In the genomic region with DNA sequence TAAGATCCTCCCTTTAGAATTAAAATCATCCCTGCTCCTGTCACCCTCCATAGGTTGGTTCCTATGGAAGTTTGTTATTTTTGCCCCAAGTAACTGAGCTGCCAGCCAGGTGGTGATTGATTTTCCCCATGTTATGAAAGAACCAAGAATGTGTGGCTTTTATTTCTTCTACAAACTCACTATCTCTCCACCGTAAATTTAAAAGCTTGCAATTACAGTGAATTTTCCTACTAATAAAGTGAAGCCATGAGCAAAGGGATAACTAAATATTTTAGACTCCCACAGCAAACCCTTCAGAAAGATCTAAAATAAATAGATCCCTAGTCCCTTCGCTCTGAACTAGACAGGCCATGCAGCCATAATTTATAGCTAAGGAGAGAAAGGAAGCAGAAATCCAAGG, we compare ENCODE assay signal across 34 cellular contexts. TPM values are rescaled to one million over a fixed set of nuclear protein-coding genes. Genes with fewer than 3 reads are reported as not detected.
"Had no signal": no experiment of that assay in that cellular context is flagged by ENCODE, and none has a peak within 500 bp of the region (broad histone marks: within the 10 kb centered on the region; RNA-seq: fewer than 3 reads in every experiment).

No MANE protein-coding gene starts in this region.

- FAIRE-seq: colon, endometrium, endothelial cell of umbilical vein had no signal

- H3K4me3 Mint-ChIP-seq: activated CD4-positive, alpha-beta memory T cell treated with anti-CD3 and anti-CD28 coated beads for 36 hours; activated CD4-positive, alpha-beta T cell treated with anti-CD3 and anti-CD28 coated beads for 36 hours; activated CD4-positive, alpha-beta T cell treated with anti-CD3 and anti-CD28 coated beads, Interleukin-2, amount 10 ng/mL, durations not matched to agents 24 days and 14 days; activated CD8-positive, alpha-beta T cell treated with anti-CD3 and anti-CD28 coated beads, Interleukin-2, amount 10 ng/mL, durations not matched to agents 7 days and 5 days; activated naive CD8-positive, alpha-beta T cell; activated T-cell treated with anti-CD3 and anti-CD28 coated beads, Interleukin-2, amount 50 U/mL, for 24 hours; activated T-cell treated with anti-CD3 and anti-CD28 coated beads, Interleukin-2, amount 50 U/mL, for 72 hours; effector memory CD8-positive, alpha-beta T cell had no signal

- H3K36me3 Mint-ChIP-seq: activated CD4-positive, alpha-beta memory T cell treated with anti-CD3 and anti-CD28 coated beads for 36 hours; activated naive CD8-positive, alpha-beta T cell had no signal

- H3K4me3 ChIP-seq: gastrocnemius medialis had no signal

- H3K36me3 ChIP-seq: gastrocnemius medialis had no signal

- H3K27ac ChIP-seq: epithelial cell of prostate, gastrocnemius medialis had no signal

- H3K9me3 ChIP-seq: gastrocnemius medialis had no signal

- DNase-seq: activated CD4-positive, alpha-beta memory T cell treated with anti-CD3 and anti-CD28 coated beads for 36 hours; activated CD4-positive, alpha-beta T cell treated with anti-CD3 and anti-CD28 coated beads for 36 hours; activated CD4-positive, alpha-beta T cell treated with anti-CD3 and anti-CD28 coated beads, Interleukin-2, amount 10 ng/mL, durations not matched to agents 24 days and 14 days; activated CD4-positive, CD25-positive, alpha-beta regulatory T cell; activated CD4-positive, CD25-positive, alpha-beta regulatory T cell treated with anti-CD3 and anti-CD28 coated beads, Interleukin-2, amount 50 U/mL, for 72 hours; activated CD8-positive, alpha-beta memory T cell treated with anti-CD3 and anti-CD28 coated beads, Interleukin-2, amount 50 U/mL, for 48 hours; activated CD8-positive, alpha-beta T cell treated with anti-CD3 and anti-CD28 coated beads, Interleukin-2, amount 10 ng/mL, durations not matched to agents 7 days and 5 days; activated gamma-delta T cell; activated naive CD4-positive, alpha-beta T cell; activated naive CD4-positive, alpha-beta T cell treated with anti-CD3 and anti-CD28 coated beads, Interleukin-2, amount 50 U/mL, for 16 hours; activated T-cell treated with anti-CD3 and anti-CD28 coated beads for 4 hours; activated T-cell treated with anti-CD3 and anti-CD28 coated beads, Interleukin-2, amount 50 U/mL, for 24 hours; activated T-cell treated with anti-CD3 and anti-CD28 coated beads, Interleukin-2, amount 50 U/mL, for 72 hours; amniotic stem cell; anterior cingulate cortex; caudate nucleus; cortex of kidney; dermis blood vessel endothelial cell; effector CD4-positive, alpha-beta T cell; effector memory CD8-positive, alpha-beta T cell; foreskin fibroblast; gastrocnemius medialis; glutamatergic neuron; T-helper 2 cell had no signal

- H3K27ac Mint-ChIP-seq: activated CD4-positive, alpha-beta memory T cell treated with anti-CD3 and anti-CD28 coated beads for 36 hours; activated CD4-positive, alpha-beta T cell treated with anti-CD3 and anti-CD28 coated beads for 36 hours; activated CD4-positive, alpha-beta T cell treated with anti-CD3 and anti-CD28 coated beads, Interleukin-2, amount 10 ng/mL, durations not matched to agents 24 days and 14 days; activated CD8-positive, alpha-beta T cell treated with anti-CD3 and anti-CD28 coated beads, Interleukin-2, amount 10 ng/mL, durations not matched to agents 7 days and 5 days; activated naive CD8-positive, alpha-beta T cell; activated T-cell treated with anti-CD3 and anti-CD28 coated beads, Interleukin-2, amount 50 U/mL, for 24 hours; activated T-cell treated with anti-CD3 and anti-CD28 coated beads, Interleukin-2, amount 50 U/mL, for 72 hours; effector memory CD8-positive, alpha-beta T cell had no signal

- ATAC-seq: activated CD4-positive, alpha-beta T cell treated with anti-CD3 and anti-CD28 coated beads for 36 hours; activated CD8-positive, alpha-beta T cell treated with anti-CD3 and anti-CD28 coated beads, Interleukin-2, amount 10 ng/mL, durations not matched to agents 7 days and 5 days; activated T-cell treated with anti-CD3 and anti-CD28 coated beads, Interleukin-2, amount 50 U/mL, for 72 hours; effector memory CD8-positive, alpha-beta T cell; gastrocnemius medialis had no signal

- H3K27me3 Mint-ChIP-seq: activated CD4-positive, alpha-beta memory T cell treated with anti-CD3 and anti-CD28 coated beads for 36 hours; activated CD4-positive, alpha-beta T cell treated with anti-CD3 and anti-CD28 coated beads for 36 hours; activated naive CD8-positive, alpha-beta T cell; activated T-cell treated with anti-CD3 and anti-CD28 coated beads, Interleukin-2, amount 50 U/mL, for 24 hours had no signal

- H3K9me3 Mint-ChIP-seq: activated CD4-positive, alpha-beta memory T cell treated with anti-CD3 and anti-CD28 coated beads for 36 hours; activated CD4-positive, alpha-beta T cell treated with anti-CD3 and anti-CD28 coated beads, Interleukin-2, amount 10 ng/mL, durations not matched to agents 24 days and 14 days; activated T-cell treated with anti-CD3 and anti-CD28 coated beads, Interleukin-2, amount 50 U/mL, for 24 hours; activated T-cell treated with anti-CD3 and anti-CD28 coated beads, Interleukin-2, amount 50 U/mL, for 72 hours; effector memory CD8-positive, alpha-beta T cell had no signal

- H3K27me3 ChIP-seq: gastrocnemius medialis had no signal

RNA-seq across cellular contexts. Expression of a gene that starts 6.2 kb away (rescaled TPM):
- total RNA-seq: activated CD4-positive, alpha-beta memory T cell treated with anti-CD3 and anti-CD28 coated beads for 36 hours; activated CD4-positive, alpha-beta T cell treated with anti-CD3 and anti-CD28 coated beads for 36 hours; activated CD4-positive, alpha-beta T cell treated with anti-CD3 and anti-CD28 coated beads, Interleukin-2, amount 10 ng/mL, durations not matched to agents 24 days and 14 days; activated CD8-positive, alpha-beta memory T cell treated with anti-CD3 and anti-CD28 coated beads for 36 hours; activated CD8-positive, alpha-beta T cell treated with anti-CD3 and anti-CD28 coated beads, Interleukin-2, amount 10 ng/mL, durations not matched to agents 7 days and 5 days; activated T-cell treated with anti-CD3 and anti-CD28 coated beads, Interleukin-2, amount 50 U/mL, for 72 hours; astrocyte; chondrocyte; dermis blood vessel endothelial cell; endothelial cell of umbilical vein; gastrocnemius medialis; T-helper 1 cell treated with Interleukin-12 subunit alpha and Interleukin-12 subunit beta and Interleukin-4 antibody, amounts not matched to agents 30 ng/mL and 1 ng/mL, for 36 hours had no signal
- polyA plus RNA-seq: endothelial cell of umbilical vein, esophagus had no signal
